26 cellular contexts compared by ENCODE assay signal in genomic region chr14:29123017-29123416, GRCh38.
A peak's percentile ranks its signal among the peaks of the same experiment; 100 is the strongest.
DNase-seq lines count a peak whose midpoint lies in the region; ATAC-seq, FAIRE-seq and TF ChIP-seq lines count a peak whose summit lies in the region.
"Had no signal": no experiment of that assay in that cellular context is flagged by ENCODE, and none has a peak within 500 bp of the region (broad histone marks: within the 10 kb centered on the region; RNA-seq: fewer than 3 reads in every experiment).

No MANE protein-coding gene starts in this region.

- H3K4me3 ChIP-seq in aorta (ENCODE audit: low read length in 2 of 2), result no peak overlapping the region
- H3K4me3 ChIP-seq: BLaER1, GM12878 had no signal

- peak overlapping the region; percentile 31 for H3K27ac ChIP-seq in VCaP
- no peak overlapping the region for H3K27ac ChIP-seq in aorta (ENCODE audit: low read depth in 1 of 2, low read length in 2 of 2)
- H3K27ac ChIP-seq: BLaER1 had no signal

- no peak for TF ChIP-seq CTCF in VCaP (conservative IDR thresholded peaks at IDR 0.05)

- 69 to 82% methylated on average over 1 of the region's 1 CpG for WGBS in aorta, 2 donors

- intact Hi-C loops in aorta (cut with DNase I), result no loop called here

- no peaks in the 10 kb centered on the region for H3K9me3 ChIP-seq in aorta (ENCODE audit: control insufficient read depth, low read length)
- H3K9me3 ChIP-seq: BE2C, BLaER1 had no signal

- no peaks in the 10 kb centered on the region for H3K4me1 ChIP-seq in aorta (ENCODE audit: control insufficient read depth in 1 of 2, insufficient read depth in 2 of 2, low read length in 2 of 2)
- H3K4me1 ChIP-seq: BE2C, BLaER1 had no signal

- no peak for FAIRE-seq in RCC 7860 (lab: Jason Lieb, UNC)
- FAIRE-seq: GM12878, GM12892, GM18507 had no signal

- ATAC-seq in aorta (ENCODE audit: low FRiP score), result no peak
- ATAC-seq in HG02759 (IDR thresholded peaks at IDR 0.05; ENCODE audit: unreplicated experiment), result no peak
- no peak for ATAC-seq in HG03025 (IDR thresholded peaks at IDR 0.05; ENCODE audit: low FRiP score, unreplicated experiment)
- ATAC-seq: GM12878 had no signal

- H3K36me3 ChIP-seq in aorta (ENCODE audit: control insufficient read depth in 1 of 2, insufficient read depth in 2 of 2, low read length in 1 of 2), result no peaks in the 10 kb centered on the region
- H3K36me3 ChIP-seq: BE2C, BLaER1 had no signal

- DNase-seq in M059J (ENCODE audit: low read depth) (peak; percentile 27), lung microvascular endothelial cell (ENCODE audit: low read depth in 2 of 2) (peak; percentile 2 to 71), RCC 7860 (ENCODE audit: low spot score) (no peak), aorta (no peak)
- DNase-seq: 8988T; ACHN; BE2C; C1 segment of cervical spinal cord; CD4-positive, alpha-beta memory T cell; CD4-positive, CD25-positive, alpha-beta regulatory T cell; CD8-positive, alpha-beta memory T cell; COR-L47; DMS 273 treated with DMSO at 0.1 percent for 48 hours; DMS153; DMS53; DMS79; DND-41; EL; GDM1 had no signal

- H3K27me3 ChIP-seq in aorta (ENCODE audit: control insufficient read depth in 1 of 2, insufficient read depth in 2 of 2, low read length in 1 of 2), result no peaks in the 10 kb centered on the region
- H3K27me3 ChIP-seq: BE2C, BLaER1 had no signal

Comparison
In these comparisons a context has a peak if more than half of its experiments do, and no peak if none do; other contexts are left out.
1. DNase-seq: peak in M059J (single experiment) and lung microvascular endothelial cell (2 of 2); none in RCC 7860 (single experiment) and aorta (0 of 2).